9 cellular contexts compared by ENCODE assay signal in genomic region chr1:10975567-10976326, GRCh38. TPM values are rescaled to one million over a fixed set of nuclear protein-coding genes. Genes with fewer than 3 reads are reported as not detected.
DNase-seq lines count a peak whose midpoint lies in the region; ATAC-seq and TF ChIP-seq lines count a peak whose summit lies in the region.
"Had no signal": no experiment of that assay in that cellular context is flagged by ENCODE, and none has a peak within 500 bp of the region (broad histone marks: within the 10 kb centered on the region; RNA-seq: fewer than 3 reads in every experiment).

No MANE protein-coding gene starts in this region.

- peaks cover 4% of the 10 kb centered on the region; the same call in 1 of the 3 replicates for H3K9me3 Mint-ChIP-seq in GM23338
- H3K9me3 Mint-ChIP-seq in activated T-helper 17 cell treated with anti-CD3 and anti-CD28 coated beads, Interleukin-2, amount 50 U/mL, for 72 hours, result no peaks in the 10 kb centered on the region

- peaks cover 11% of the 10 kb centered on the region for H3F3A ChIP-seq in GM23338 (replicated peaks; ENCODE audit: low read depth)

- no peak overlapping the region for H3K27ac Mint-ChIP-seq in GM23338
- no peak overlapping the region for H3K27ac Mint-ChIP-seq in activated T-helper 17 cell treated with anti-CD3 and anti-CD28 coated beads, Interleukin-2, amount 50 U/mL, for 72 hours

- TF ChIP-seq CTCF in GM23338 (conservative IDR thresholded peaks at IDR 0.05; ENCODE audit: low read depth in 2 of 2), result no peak
- TF ChIP-seq CTCF in fibroblast of mammary gland (conservative IDR thresholded peaks at IDR 0.05; ENCODE audit: control insufficient read depth, insufficient read depth, low read depth, low read length), result no peak

- no peaks in the 10 kb centered on the region for H4K20me1 ChIP-seq in GM23338 (replicated peaks; ENCODE audit: insufficient read depth)

- H3K4me3 ChIP-seq in GM23338, result no peak overlapping the region
- no peak overlapping the region for H3K4me3 ChIP-seq in fibroblast of mammary gland (ENCODE audit: control insufficient read depth, low read depth, low read length)
- no peak overlapping the region for H3K4me3 ChIP-seq in skeletal muscle satellite cell (ENCODE audit: low read length)

- H2AFZ ChIP-seq in GM23338, result peak overlapping the region; percentile 72; the same call in 1 of the 2 replicates

- no peaks in the 10 kb centered on the region for H3K79me2 ChIP-seq in GM23338 (replicated peaks; ENCODE audit: insufficient read depth)

- peaks cover 3% of the 10 kb centered on the region; the same call in 1 of the 3 replicates for H3K36me3 Mint-ChIP-seq in GM23338 (ENCODE audit: low read depth)
- no peaks in the 10 kb centered on the region for H3K36me3 Mint-ChIP-seq in activated T-helper 17 cell treated with anti-CD3 and anti-CD28 coated beads, Interleukin-2, amount 50 U/mL, for 72 hours (ENCODE audit: low read depth)

- peaks cover 13% of the 10 kb centered on the region for H3K4me1 ChIP-seq in GM23338 (ENCODE audit: insufficient read depth)
- H3K4me1 ChIP-seq in skeletal muscle satellite cell (ENCODE audit: control insufficient read depth, insufficient read depth, low read length), result peaks cover 30% of the 10 kb centered on the region

- H3K4me2 ChIP-seq in GM23338 (no peak overlapping the region), skeletal muscle satellite cell (ENCODE audit: low read length) (peak overlapping the region; percentile 1)

- ATAC-seq in GM23338 (no peak), HG02642 (IDR thresholded peaks at IDR 0.05; ENCODE audit: poor library complexity, unreplicated experiment) (no peak), HG03159 (IDR thresholded peaks at IDR 0.05; ENCODE audit: unreplicated experiment) (no peak)
- ATAC-seq in activated T-helper 17 cell treated with anti-CD3 and anti-CD28 coated beads, Interleukin-2, amount 50 U/mL, for 72 hours (replicated peaks), result no peak

- no peaks in the 10 kb centered on the region for H3K36me3 ChIP-seq in GM23338 (ENCODE audit: insufficient read depth)
- no peaks in the 10 kb centered on the region for H3K36me3 ChIP-seq in skeletal muscle satellite cell (ENCODE audit: insufficient read depth, low read length)

- no peaks in the 10 kb centered on the region for H3K27me3 ChIP-seq in GM23338 (ENCODE audit: insufficient read depth)
- H3K27me3 ChIP-seq in skeletal muscle satellite cell (ENCODE audit: control insufficient read depth, insufficient read depth, low read length), result peaks cover 10% of the 10 kb centered on the region

- no peak overlapping the region for H3K27ac ChIP-seq in GM23338 (ENCODE audit: low read depth)

- DNase-seq in GM23338 (ENCODE audit: low spot score) (no peak), RPMI7951 (ENCODE audit: low read depth) (peak; percentile 92), fibroblast of mammary gland (ENCODE audit: low read depth) (peak; percentile 65), LoVo (ENCODE audit: low spot score) (no peak)
- DNase-seq: hippocampal formation had no signal

- peaks cover 20% of the 10 kb centered on the region for H3K4me1 Mint-ChIP-seq in GM23338
- H3K4me1 Mint-ChIP-seq in activated T-helper 17 cell treated with anti-CD3 and anti-CD28 coated beads, Interleukin-2, amount 50 U/mL, for 72 hours, result no peaks in the 10 kb centered on the region

- H3K27me3 Mint-ChIP-seq in GM23338 (ENCODE audit: insufficient read depth, low read depth, poor library complexity), result peaks cover 8% of the 10 kb centered on the region
- H3K27me3 Mint-ChIP-seq in activated T-helper 17 cell treated with anti-CD3 and anti-CD28 coated beads, Interleukin-2, amount 50 U/mL, for 72 hours, result peaks cover 14% of the 10 kb centered on the region

- H3K9me3 ChIP-seq in skeletal muscle satellite cell (replicated peaks; ENCODE audit: low read length), result no peaks in the 10 kb centered on the region

- H3K9ac ChIP-seq in skeletal muscle satellite cell (ENCODE audit: low read depth, low read length), result no peak overlapping the region

- no peak overlapping the region for H3K4me3 Mint-ChIP-seq in GM23338
- H3K4me3 Mint-ChIP-seq in activated T-helper 17 cell treated with anti-CD3 and anti-CD28 coated beads, Interleukin-2, amount 50 U/mL, for 72 hours, result no peak overlapping the region

- H3K9me2 ChIP-seq in GM23338 (ENCODE audit: insufficient read depth), result no peaks in the 10 kb centered on the region

TF ChIP-seq in GM23338, 12 proteins besides CTCF, POLR2A, EP300 and RAD21:
- TF ChIP-seq CREB1 (CRISPR knock-in tag; IDR thresholded peaks at IDR 0.05; ENCODE audit: low read depth) (no peak), EZH2phosphoT487 (IDR thresholded peaks at IDR 0.05; ENCODE audit: unreplicated experiment) (no peak), REST (IDR thresholded peaks at IDR 0.05; ENCODE audit: unreplicated experiment) (no peak), JUNB (IDR thresholded peaks at IDR 0.05; ENCODE audit: unreplicated experiment) (no peak), ZNF331 (CRISPR knock-in tag; IDR thresholded peaks at IDR 0.05; ENCODE audit: low read depth) (no peak), STAT1 (IDR thresholded peaks at IDR 0.05; ENCODE audit: unreplicated experiment) (no peak), NANOG (IDR thresholded peaks at IDR 0.05; ENCODE audit: borderline replicate concordance) (no peak)

RNA-seq across cellular contexts. Expression of gene TARDBP, which starts 36.7 kb away (rescaled TPM):
- total RNA-seq in GM23338 (2014; rRNA removed; shearing (Covaris generic)), result 258 and 313 TPM in 2 replicates
- polyA plus RNA-seq in GM23338 (2016; fragmentation: Nextera tagmentation; extraction: Ambion mirVana), result 171 and 204 TPM in 2 replicates
- total RNA-seq in RPMI7951 (2014; rRNA removed; shearing (Covaris generic)), result 69.6 and 74.4 TPM in 2 replicates
- total RNA-seq in skeletal muscle satellite cell (2012; rRNA removed), result 69.2 and 71.7 TPM in 2 replicates
- total RNA-seq in activated T-helper 17 cell treated with anti-CD3 and anti-CD28 coated beads, Interleukin-2, amount 50 U/mL, for 72 hours, result 100 to 1,000 TPM; 120 to 186 TPM

Comparison
In these comparisons a context has a peak if more than half of its experiments do, and no peak if none do; other contexts are left out.
1. DNase-seq: peak in RPMI7951 (single experiment) and fibroblast of mammary gland (single experiment); none in GM23338 (single experiment) and LoVo (single experiment).